ENCODE assay signal across 21 cellular contexts in genomic region chr4:110128092-110128989, GRCh38.
DNase-seq lines count a peak whose midpoint lies in the region; ATAC-seq and TF ChIP-seq lines count a peak whose summit lies in the region.
"Had no signal": no experiment of that assay in that cellular context is flagged by ENCODE, and none has a peak within 500 bp of the region (broad histone marks: within the 10 kb centered on the region; RNA-seq: fewer than 3 reads in every experiment).

No MANE protein-coding gene starts in this region.

- H3K27me3 ChIP-seq in RWPE2 (ENCODE audit: insufficient read depth, poor library complexity, severe bottlenecking) (no peaks in the 10 kb centered on the region), esophagus squamous epithelium (no peaks in the 10 kb centered on the region), suprapubic skin (no peaks in the 10 kb centered on the region), right lobe of liver (no peaks in the 10 kb centered on the region)

- TF ChIP-seq EP300 in suprapubic skin (IDR thresholded peaks at IDR 0.05): no peak

- H3K4me1 Mint-ChIP-seq in activated CD8-positive, alpha-beta T cell treated with anti-CD3 and anti-CD28 coated beads for 36 hours (ENCODE audit: low read depth): peaks cover 8% of the 10 kb centered on the region
- peaks cover 3% of the 10 kb centered on the region for H3K4me1 Mint-ChIP-seq in activated CD8-positive, alpha-beta T cell treated with anti-CD3 and anti-CD28 coated beads, Interleukin-2, amount 10 ng/mL, durations not matched to agents 7 days and 5 days (ENCODE audit: low read depth)
- H3K4me1 Mint-ChIP-seq: activated naive CD4-positive, alpha-beta T cell treated with anti-CD3 and anti-CD28 coated beads, Interleukin-2, amount 10 ng/mL, durations not matched to agents 7 days and 5 days had no signal

- no peaks in the 10 kb centered on the region for H3K9me3 Mint-ChIP-seq in activated CD8-positive, alpha-beta T cell treated with anti-CD3 and anti-CD28 coated beads for 36 hours
- no peaks in the 10 kb centered on the region for H3K9me3 Mint-ChIP-seq in activated CD8-positive, alpha-beta T cell treated with anti-CD3 and anti-CD28 coated beads, Interleukin-2, amount 10 ng/mL, durations not matched to agents 7 days and 5 days (ENCODE audit: insufficient read depth)
- H3K9me3 Mint-ChIP-seq: activated naive CD4-positive, alpha-beta T cell treated with anti-CD3 and anti-CD28 coated beads, Interleukin-2, amount 10 ng/mL, durations not matched to agents 7 days and 5 days had no signal

- no peak for TF ChIP-seq POLR2A in esophagus squamous epithelium (IDR thresholded peaks at IDR 0.05)
- TF ChIP-seq POLR2A in suprapubic skin (IDR thresholded peaks at IDR 0.05): no peak
- TF ChIP-seq POLR2A in right lobe of liver (IDR thresholded peaks at IDR 0.05): no peak

- no peak overlapping the region for H3K27ac Mint-ChIP-seq in activated CD8-positive, alpha-beta T cell treated with anti-CD3 and anti-CD28 coated beads for 36 hours
- no peak overlapping the region for H3K27ac Mint-ChIP-seq in activated CD8-positive, alpha-beta T cell treated with anti-CD3 and anti-CD28 coated beads, Interleukin-2, amount 10 ng/mL, durations not matched to agents 7 days and 5 days
- H3K27ac Mint-ChIP-seq: activated naive CD4-positive, alpha-beta T cell treated with anti-CD3 and anti-CD28 coated beads, Interleukin-2, amount 10 ng/mL, durations not matched to agents 7 days and 5 days had no signal

- CTCF ChIA-PET in activated CD8-positive, alpha-beta T cell treated with anti-CD3 and anti-CD28 coated beads for 36 hours (lab: Charles Lee): interaction anchor here (1.7 kb wide), 1 partner anchor 79 kb away, joined by 8 read pairs; no protein-coding TSS in a partner anchor
- CTCF ChIA-PET in activated CD8-positive, alpha-beta T cell treated with anti-CD3 and anti-CD28 coated beads, Interleukin-2, amount 10 ng/mL, durations not matched to agents 7 days and 5 days (lab: Charles Lee): interaction anchor here (1.4 kb wide), 1 partner anchor 10 kb away, joined by 3 read pairs; no protein-coding TSS in a partner anchor

- no peaks in the 10 kb centered on the region for H3K36me3 Mint-ChIP-seq in activated CD8-positive, alpha-beta T cell treated with anti-CD3 and anti-CD28 coated beads for 36 hours (ENCODE audit: low read depth)
- peaks cover 10% of the 10 kb centered on the region for H3K36me3 Mint-ChIP-seq in activated CD8-positive, alpha-beta T cell treated with anti-CD3 and anti-CD28 coated beads, Interleukin-2, amount 10 ng/mL, durations not matched to agents 7 days and 5 days (ENCODE audit: low read depth)

- intact Hi-C loops in activated CD8-positive, alpha-beta T cell treated with anti-CD3 and anti-CD28 coated beads for 36 hours (cut with micrococcal nuclease): no loop called here
- intact Hi-C loops in esophagus squamous epithelium (cut with DNase I): no loop called here
- intact Hi-C loops in right lobe of liver (cut with DNase I): no loop called here

- no peak overlapping the region for H3K4me3 Mint-ChIP-seq in activated CD8-positive, alpha-beta T cell treated with anti-CD3 and anti-CD28 coated beads for 36 hours
- no peak overlapping the region for H3K4me3 Mint-ChIP-seq in activated CD8-positive, alpha-beta T cell treated with anti-CD3 and anti-CD28 coated beads, Interleukin-2, amount 10 ng/mL, durations not matched to agents 7 days and 5 days
- H3K4me3 Mint-ChIP-seq: activated naive CD4-positive, alpha-beta T cell treated with anti-CD3 and anti-CD28 coated beads, Interleukin-2, amount 10 ng/mL, durations not matched to agents 7 days and 5 days had no signal

- H3K36me3 ChIP-seq in RWPE2 (ENCODE audit: low read depth) (peaks cover 11% of the 10 kb centered on the region), esophagus squamous epithelium (no peaks in the 10 kb centered on the region), suprapubic skin (no peaks in the 10 kb centered on the region), right lobe of liver (no peaks in the 10 kb centered on the region)

- ATAC-seq in activated CD8-positive, alpha-beta T cell treated with anti-CD3 and anti-CD28 coated beads for 36 hours: peak; percentile 37
- ATAC-seq in activated CD8-positive, alpha-beta T cell treated with anti-CD3 and anti-CD28 coated beads, Interleukin-2, amount 10 ng/mL, durations not matched to agents 7 days and 5 days: no peak
- ATAC-seq in RWPE2 (ENCODE audit: low read depth) (peak; percentile 78), HG03442 (IDR thresholded peaks at IDR 0.05; ENCODE audit: unreplicated experiment) (no peak), right lobe of liver (no peak)
- ATAC-seq: left lobe of liver, SK-N-SH treated with all-trans-retinoic acid at 6 μM for 48 hours had no signal

- no peak for TF ChIP-seq CTCF in activated CD8-positive, alpha-beta T cell treated with anti-CD3 and anti-CD28 coated beads for 36 hours (IDR thresholded peaks at IDR 0.05)
- TF ChIP-seq CTCF in RWPE2 (IDR thresholded peaks at IDR 0.05; ENCODE audit: poor library complexity, severe bottlenecking): no peak
- no peak for TF ChIP-seq CTCF in esophagus squamous epithelium (IDR thresholded peaks at IDR 0.05)
- TF ChIP-seq CTCF in suprapubic skin (IDR thresholded peaks at IDR 0.05): no peak
- no peak for TF ChIP-seq CTCF in right lobe of liver (IDR thresholded peaks at IDR 0.05)

- H3K27ac ChIP-seq in RWPE2 (ENCODE audit: poor library complexity, severe bottlenecking) (no peak overlapping the region), esophagus squamous epithelium (peak overlapping the region in 3 of 4 donors; percentile 13 to 21 (median 17)), suprapubic skin (peak overlapping the region; percentile 12), right lobe of liver (no peak overlapping the region)
- H3K27ac ChIP-seq: C4-2B had no signal

- POLR2A ChIA-PET in activated CD8-positive, alpha-beta T cell treated with anti-CD3 and anti-CD28 coated beads for 36 hours (lab: Charles Lee): no interaction called here
- POLR2A ChIA-PET in activated CD8-positive, alpha-beta T cell treated with anti-CD3 and anti-CD28 coated beads, Interleukin-2, amount 10 ng/mL, durations not matched to agents 7 days and 5 days (lab: Charles Lee): no interaction called here

- no peaks in the 10 kb centered on the region for H3K9me3 ChIP-seq in RWPE2 (ENCODE audit: severe bottlenecking)
- H3K9me3 ChIP-seq in esophagus squamous epithelium: no peaks in the 10 kb centered on the region
- no peaks in the 10 kb centered on the region for H3K9me3 ChIP-seq in suprapubic skin
- no peaks in the 10 kb centered on the region for H3K9me3 ChIP-seq in right lobe of liver

- WGBS in esophagus squamous epithelium, 2 donors: 71 to 77% methylated on average over 9 of the region's 9 CpGs
- WGBS in suprapubic skin: 68% methylated on average over 9 of the region's 9 CpGs
- 76% methylated on average over 6 of the region's 9 CpGs for WGBS in right lobe of liver (ENCODE audit: insufficient coverage, low coverage, low lambda C conversion rate, missing lambda C conversion rate)

- peaks cover 22% of the 10 kb centered on the region for H3K4me1 ChIP-seq in RWPE2 (ENCODE audit: insufficient read depth, poor library complexity, severe bottlenecking)
- peaks cover 0 to 29% (median 0%) of the 10 kb centered on the region in 3 donors for H3K4me1 ChIP-seq in esophagus squamous epithelium
- H3K4me1 ChIP-seq in suprapubic skin: peaks cover 6% of the 10 kb centered on the region
- H3K4me1 ChIP-seq in right lobe of liver: peaks cover 0 to 4% (median 1%) of the 10 kb centered on the region in 4 donors

- H3K27me3 Mint-ChIP-seq in activated CD8-positive, alpha-beta T cell treated with anti-CD3 and anti-CD28 coated beads for 36 hours: no peaks in the 10 kb centered on the region
- H3K27me3 Mint-ChIP-seq in activated CD8-positive, alpha-beta T cell treated with anti-CD3 and anti-CD28 coated beads, Interleukin-2, amount 10 ng/mL, durations not matched to agents 7 days and 5 days (ENCODE audit: low read depth): no peaks in the 10 kb centered on the region
- H3K27me3 Mint-ChIP-seq: activated naive CD4-positive, alpha-beta T cell treated with anti-CD3 and anti-CD28 coated beads, Interleukin-2, amount 10 ng/mL, durations not matched to agents 7 days and 5 days had no signal

- H3K4me3 ChIP-seq in RWPE2 (ENCODE audit: severe bottlenecking) (no peak overlapping the region), esophagus squamous epithelium (no peak overlapping the region), suprapubic skin (no peak overlapping the region), right lobe of liver (no peak overlapping the region)

- no peak for DNase-seq in activated CD8-positive, alpha-beta T cell treated with anti-CD3 and anti-CD28 coated beads for 36 hours
- no peak for DNase-seq in activated CD8-positive, alpha-beta T cell treated with anti-CD3 and anti-CD28 coated beads, Interleukin-2, amount 10 ng/mL, durations not matched to agents 7 days and 5 days
- DNase-seq in RWPE2 (ENCODE audit: low spot score) (no peak), esophagus squamous epithelium (lab: John Stamatoyannopoulos, UW) (no peak), suprapubic skin (ENCODE audit: low spot score in 2 of 2) (no peak), globus pallidus (ENCODE audit: low spot score) (no peak), right lobe of liver (no peak)
- DNase-seq: activated CD4-positive, alpha-beta T cell treated with anti-CD3 and anti-CD28 coated beads, Interleukin-2, amount 50 U/mL, for 4 hours; activated naive CD4-positive, alpha-beta T cell treated with anti-CD3 and anti-CD28 coated beads, Interleukin-2, amount 10 ng/mL, durations not matched to agents 7 days and 5 days; activated T-cell treated with anti-CD3 and anti-CD28 coated beads for 4 hours; effector CD4-positive, alpha-beta T cell; NCI-H146; NCI-H2171 treated with DMSO at 0.1 percent for 48 hours; NCI-H526 treated with DMSO at 0.1 percent for 48 hours; occipital lobe; RPMI8226; substantia nigra had no signal

Comparison
In these comparisons a context has a peak if more than half of its experiments do, and no peak if none do; other contexts are left out.
1. ATAC-seq: peak in activated CD8-positive, alpha-beta T cell treated with anti-CD3 and anti-CD28 coated beads for 36 hours (single experiment) and RWPE2 (single experiment); none in activated CD8-positive, alpha-beta T cell treated with anti-CD3 and anti-CD28 coated beads, Interleukin-2, amount 10 ng/mL, durations not matched to agents 7 days and 5 days (single experiment), HG03442 (single experiment) and right lobe of liver (0 of 4).
2. H3K27ac ChIP-seq: peak in esophagus squamous epithelium (3 of 4) and suprapubic skin (single experiment); none in RWPE2 (single experiment) and right lobe of liver (0 of 3).